17 cellular contexts compared by ENCODE assay signal in genomic region chr5:68883441-68883840, GRCh38.
"Had no signal": no experiment of that assay in that cellular context is flagged by ENCODE, and none has a peak within 500 bp of the region (broad histone marks: within the 10 kb centered on the region; RNA-seq: fewer than 3 reads in every experiment).

No MANE protein-coding gene starts in this region.

- H3K4me3 Mint-ChIP-seq: activated CD4-positive, alpha-beta memory T cell treated with anti-CD3 and anti-CD28 coated beads for 36 hours; dendritic cell treated with granulocyte-macrophage colony-stimulating factor and Interleukin-4, amounts not matched to agents 40 ng/mL and 50 ng/mL, for 4 days; effector memory CD8-positive, alpha-beta T cell had no signal

- FAIRE-seq: frontal cortex had no signal

- H3K36me3 Mint-ChIP-seq: activated CD4-positive, alpha-beta memory T cell treated with anti-CD3 and anti-CD28 coated beads for 36 hours; activated naive CD8-positive, alpha-beta T cell treated with anti-CD3 and anti-CD28 coated beads, Interleukin-2, amount 10 ng/mL, durations not matched to agents 7 days and 5 days had no signal

- H3K36me3 ChIP-seq: heart left ventricle, prostate gland, tibial nerve had no signal

- H3K27me3 ChIP-seq: heart left ventricle, tibial nerve had no signal

- H3K4me3 ChIP-seq: heart left ventricle, prostate gland, skin epidermis, tibial nerve had no signal

- H3K27ac Mint-ChIP-seq: activated CD4-positive, alpha-beta memory T cell treated with anti-CD3 and anti-CD28 coated beads for 36 hours; activated naive CD8-positive, alpha-beta T cell treated with anti-CD3 and anti-CD28 coated beads, Interleukin-2, amount 10 ng/mL, durations not matched to agents 7 days and 5 days; dendritic cell treated with granulocyte-macrophage colony-stimulating factor and Interleukin-4, amounts not matched to agents 40 ng/mL and 50 ng/mL, for 4 days; effector memory CD8-positive, alpha-beta T cell had no signal

- H3K27ac ChIP-seq: epithelial cell of prostate, heart left ventricle, prostate gland, skin epidermis, tibial nerve had no signal

- H3K4me1 ChIP-seq: heart left ventricle, prostate gland had no signal

- H3K9me3 ChIP-seq: heart left ventricle, prostate gland, tibial nerve had no signal

- H3K9me3 Mint-ChIP-seq: activated CD4-positive, alpha-beta memory T cell treated with anti-CD3 and anti-CD28 coated beads for 36 hours; activated naive CD8-positive, alpha-beta T cell treated with anti-CD3 and anti-CD28 coated beads, Interleukin-2, amount 10 ng/mL, durations not matched to agents 7 days and 5 days; dendritic cell treated with granulocyte-macrophage colony-stimulating factor and Interleukin-4, amounts not matched to agents 40 ng/mL and 50 ng/mL, for 4 days; effector memory CD8-positive, alpha-beta T cell had no signal

- DNase-seq: activated gamma-delta T cell; activated naive CD8-positive, alpha-beta T cell treated with anti-CD3 and anti-CD28 coated beads, Interleukin-2, amount 10 ng/mL, durations not matched to agents 7 days and 5 days; activated T-cell treated with anti-CD3 and anti-CD28 coated beads, Interleukin-2, amount 50 U/mL, for 48 hours; effector memory CD8-positive, alpha-beta T cell; heart left ventricle; islet precursor cell; occipital lobe; right cardiac atrium; stimulated activated CD4-positive, alpha-beta T cell treated with anti-CD3 and anti-CD28 coated beads, Interleukin-4, amount 100 ng/mL, for 1 hour; stimulated activated naive CD4-positive, alpha-beta T cell treated with Interleukin-2 at 50 U/mL for 16 hours had no signal

- H3K27me3 Mint-ChIP-seq: activated CD4-positive, alpha-beta memory T cell treated with anti-CD3 and anti-CD28 coated beads for 36 hours; activated naive CD8-positive, alpha-beta T cell treated with anti-CD3 and anti-CD28 coated beads, Interleukin-2, amount 10 ng/mL, durations not matched to agents 7 days and 5 days; dendritic cell treated with granulocyte-macrophage colony-stimulating factor and Interleukin-4, amounts not matched to agents 40 ng/mL and 50 ng/mL, for 4 days had no signal
